ENCODE assay signal across 19 cellular contexts in the genomic region with DNA sequence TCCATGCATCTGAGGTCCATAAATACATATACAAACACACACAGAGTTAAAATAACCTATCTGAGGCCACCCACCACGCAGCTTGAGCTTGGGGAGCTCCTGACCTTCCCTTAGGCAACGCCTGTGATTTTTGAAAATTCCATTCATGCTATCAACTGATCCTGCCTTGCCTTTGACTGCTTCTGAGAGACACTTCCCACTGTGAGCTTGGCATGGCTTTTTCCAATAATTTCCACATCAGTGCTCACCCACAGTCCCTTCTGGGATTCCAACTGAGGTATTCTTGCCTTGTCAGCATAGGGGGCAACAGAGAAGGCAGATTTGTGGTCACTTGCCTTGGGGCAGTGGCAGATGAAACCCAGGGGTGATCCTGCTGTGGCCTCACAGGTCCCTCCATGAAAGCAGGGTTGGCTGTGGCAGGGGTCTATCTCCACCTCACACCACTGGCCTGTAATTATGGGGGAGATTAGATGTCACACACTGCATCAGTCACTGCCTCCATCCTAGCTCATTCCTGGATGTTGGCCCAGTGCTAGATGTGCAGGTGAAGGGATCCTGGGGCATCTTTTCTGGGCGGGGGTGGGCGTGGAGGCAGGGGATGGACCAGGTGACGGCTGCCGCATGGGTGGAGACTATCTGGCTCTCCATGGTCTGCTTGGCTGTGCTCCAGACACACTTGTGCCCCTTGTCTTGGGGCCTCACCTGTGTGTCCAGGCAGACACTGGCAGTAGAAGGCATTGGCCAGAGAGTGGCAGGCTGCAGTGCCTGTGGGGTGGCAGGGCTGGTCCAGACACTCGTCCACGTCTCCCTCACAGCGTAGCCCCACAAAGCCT. TPM values are rescaled to one million over a fixed set of nuclear protein-coding genes. Genes with fewer than 3 reads are reported as not detected.
DNase-seq lines count a peak whose midpoint lies in the region; TF ChIP-seq lines count a peak whose summit lies in the region.
"Had no signal": no experiment of that assay in that cellular context is flagged by ENCODE, and none has a peak within 500 bp of the region (broad histone marks: within the 10 kb centered on the region; RNA-seq: fewer than 3 reads in every experiment).

No MANE protein-coding gene starts in this region.

- POLR2A ChIA-PET in MCF 10A (lab: Yijun Ruan, JAX) = interaction anchor here (1.0 kb wide), 1 partner anchor 14 kb away, joined by 3 read pairs; a partner anchor contains a TSS

- H3K36me3 ChIP-seq in left ventricle myocardium inferior = peaks cover 28% of the 10 kb centered on the region
- H3K36me3 ChIP-seq: Peyer's patch, upper lobe of right lung had no signal

- no peaks in the 10 kb centered on the region for H3K4me1 ChIP-seq in left ventricle myocardium inferior
- H3K4me1 ChIP-seq: foreskin keratinocyte, Peyer's patch, upper lobe of right lung had no signal

- peaks cover 36% of the 10 kb centered on the region for H3K36me3 Mint-ChIP-seq in endothelial cell (ENCODE audit: low read depth, unreplicated experiment)
- peaks cover 6% of the 10 kb centered on the region for H3K36me3 Mint-ChIP-seq in MCF 10A (ENCODE audit: insufficient read depth, unreplicated experiment)
- H3K36me3 Mint-ChIP-seq: natural killer cell treated with Interleukin-12 subunit alpha and Interleukin-12 subunit beta and Interleukin-15 and Interleukin-18, amount 100 ng/mL, for 72 hours had no signal

- H3K4me3 ChIP-seq in left ventricle myocardium inferior = no peak overlapping the region
- H3K4me3 ChIP-seq: Peyer's patch, upper lobe of right lung had no signal

- H3K27me3 ChIP-seq in left ventricle myocardium inferior (ENCODE audit: low read depth) = peaks cover 27% of the 10 kb centered on the region
- H3K27me3 ChIP-seq: Peyer's patch, upper lobe of right lung had no signal

- CTCF ChIA-PET in MCF 10A (lab: Yijun Ruan, JAX) = no interaction called here

- TF ChIP-seq CTCF in left ventricle myocardium inferior (IDR thresholded peaks at IDR 0.05; ENCODE audit: borderline replicate concordance) = no peak
- TF ChIP-seq CTCF in endothelial cell (IDR thresholded peaks at IDR 0.05; ENCODE audit: unreplicated experiment) = no peak
- no peak for TF ChIP-seq CTCF in MCF 10A (IDR thresholded peaks at IDR 0.05; ENCODE audit: unreplicated experiment)

- H3K4me1 Mint-ChIP-seq in endothelial cell (ENCODE audit: unreplicated experiment) = peaks cover 8% of the 10 kb centered on the region
- H3K4me1 Mint-ChIP-seq in MCF 10A (ENCODE audit: insufficient read depth, unreplicated experiment) = no peaks in the 10 kb centered on the region

- H3K27me3 Mint-ChIP-seq in endothelial cell (ENCODE audit: unreplicated experiment) (peaks cover 1% of the 10 kb centered on the region), MCF 10A (ENCODE audit: insufficient read depth, unreplicated experiment) (peaks cover 24% of the 10 kb centered on the region)

- no peak overlapping the region for H3K27ac Mint-ChIP-seq in endothelial cell (ENCODE audit: unreplicated experiment)
- H3K27ac Mint-ChIP-seq in MCF 10A (ENCODE audit: low read depth, unreplicated experiment) = no peak overlapping the region
- H3K27ac Mint-ChIP-seq: activated naive CD4-positive, alpha-beta T cell treated with anti-CD3 and anti-CD28 coated beads for 36 hours; activated T-cell treated with anti-CD3 and anti-CD28 coated beads, Interleukin-2, amount 50 U/mL, for 72 hours; HFFc6; natural killer cell treated with Interleukin-12 subunit alpha and Interleukin-12 subunit beta and Interleukin-15 and Interleukin-18, amount 100 ng/mL, for 72 hours; T-helper 1 cell treated with Interleukin-12 subunit alpha and Interleukin-12 subunit beta and Interleukin-4 antibody, amounts not matched to agents 30 μg/mL and 1 μg/mL, for 36 hours had no signal

- DNase-seq in cardiac septum (ENCODE audit: low spot score) = peak; percentile 43
- no peak for DNase-seq in left ventricle myocardium inferior
- DNase-seq in endothelial cell (ENCODE audit: low spot score) = no peak
- no peak for DNase-seq in HPDE6-E6E7 (ENCODE audit: extremely low spot score)
- no peak for DNase-seq in MCF 10A (ENCODE audit: unreplicated experiment)
- DNase-seq in NK-92 treated with Interleukin-12 subunit alpha and Interleukin-12 subunit beta, amount 100 ng/mL, for 24 hours (lab: John Stamatoyannopoulos, UW) = no peak
- DNase-seq: activated CD4-positive, alpha-beta T cell treated with anti-CD3 and anti-CD28 coated beads for 4 hours; activated naive CD4-positive, alpha-beta T cell treated with anti-CD3 and anti-CD28 coated beads for 36 hours; activated T-cell treated with anti-CD3 and anti-CD28 coated beads, Interleukin-2, amount 50 U/mL, for 72 hours; cerebellar nuclear complex; foreskin keratinocyte; HFFc6; hippocampal formation; NCI-H1048; NCI-H1930; Peyer's patch; upper lobe of right lung had no signal

- H3K9me3 ChIP-seq in left ventricle myocardium inferior (replicated peaks) = no peaks in the 10 kb centered on the region
- H3K9me3 ChIP-seq: Peyer's patch, upper lobe of right lung had no signal

- intact Hi-C loops in cardiac septum (cut with DNase I) (no loop called here), left ventricle myocardium inferior (cut with micrococcal nuclease) (no loop called here), MCF 10A (cut with micrococcal nuclease) (no loop called here)

- no TSS peak for BruUV-seq in MCF 10A (replicated peaks; lab: Mats Ljungman, UMichigan)

- H3K9me3 Mint-ChIP-seq in endothelial cell (ENCODE audit: unreplicated experiment) (no peaks in the 10 kb centered on the region), MCF 10A (ENCODE audit: unreplicated experiment) (no peaks in the 10 kb centered on the region)
- H3K9me3 Mint-ChIP-seq: activated naive CD4-positive, alpha-beta T cell treated with anti-CD3 and anti-CD28 coated beads for 36 hours; natural killer cell treated with Interleukin-12 subunit alpha and Interleukin-12 subunit beta and Interleukin-15 and Interleukin-18, amount 100 ng/mL, for 72 hours; T-helper 1 cell treated with Interleukin-12 subunit alpha and Interleukin-12 subunit beta and Interleukin-4 antibody, amounts not matched to agents 30 μg/mL and 1 μg/mL, for 36 hours had no signal

- H3K27ac ChIP-seq in left ventricle myocardium inferior (replicated peaks) = no peak overlapping the region
- H3K27ac ChIP-seq: foreskin keratinocyte, Peyer's patch, upper lobe of right lung had no signal

- H3K4me3 Mint-ChIP-seq in endothelial cell (ENCODE audit: unreplicated experiment) (peak overlapping the region; percentile 75), MCF 10A (ENCODE audit: unreplicated experiment) (no peak overlapping the region)
- H3K4me3 Mint-ChIP-seq: activated naive CD4-positive, alpha-beta T cell treated with anti-CD3 and anti-CD28 coated beads for 36 hours; activated T-cell treated with anti-CD3 and anti-CD28 coated beads, Interleukin-2, amount 50 U/mL, for 72 hours; HFFc6; natural killer cell treated with Interleukin-12 subunit alpha and Interleukin-12 subunit beta and Interleukin-15 and Interleukin-18, amount 100 ng/mL, for 72 hours; T-helper 1 cell treated with Interleukin-12 subunit alpha and Interleukin-12 subunit beta and Interleukin-4 antibody, amounts not matched to agents 30 μg/mL and 1 μg/mL, for 36 hours had no signal

RNA-seq across cellular contexts. Expression of a gene that starts 11.2 kb away (rescaled TPM):
- 6.9 TPM for total RNA-seq in cardiac septum
- 5.0 TPM for total RNA-seq in left ventricle myocardium inferior
- 49.0 TPM for total RNA-seq in endothelial cell (ENCODE audit: unreplicated experiment)
- 0.71 and 0.84 TPM in 2 replicates for total RNA-seq in MCF 10A (2022)

RNA-seq across cellular contexts. Expression of a gene that starts 13.6 kb away (rescaled TPM):
- total RNA-seq in cardiac septum (46.9 TPM), left ventricle myocardium inferior (36.5 TPM), endothelial cell (ENCODE audit: unreplicated experiment) (308 TPM), MCF 10A (2022) (48.1 and 49.2 TPM in 2 replicates)

RNA-seq across cellular contexts. Expression of a gene that starts 19.6 kb away (rescaled TPM):
- total RNA-seq in cardiac septum = 3.5 TPM
- total RNA-seq in left ventricle myocardium inferior = 1.8 TPM
- 42.2 TPM for total RNA-seq in endothelial cell (ENCODE audit: unreplicated experiment)
- total RNA-seq in MCF 10A (2022) = 8.0 and 8.4 TPM in 2 replicates

RNA-seq across cellular contexts. Expression of a gene that starts 20.2 kb away (rescaled TPM):
- total RNA-seq in cardiac septum (31.2 TPM), left ventricle myocardium inferior (23.0 TPM), endothelial cell (ENCODE audit: unreplicated experiment) (151 TPM), MCF 10A (2022) (not detected in 2 replicates)

RNA-seq across cellular contexts. Expression of a gene that starts 25.4 kb away (rescaled TPM):
- total RNA-seq in cardiac septum (60.7 TPM), left ventricle myocardium inferior (76.0 TPM), endothelial cell (ENCODE audit: unreplicated experiment) (44.4 TPM), MCF 10A (2022) (28.1 and 29.6 TPM in 2 replicates)
